ENCODE assay signal across 9 cellular contexts in genomic region chr2:131391953-131392352, GRCh38. TPM values are rescaled to one million over a fixed set of nuclear protein-coding genes. Genes with fewer than 3 reads are reported as not detected.
"Had no signal": no experiment of that assay in that cellular context is flagged by ENCODE, and none has a peak within 500 bp of the region (broad histone marks: within the 10 kb centered on the region; RNA-seq: fewer than 3 reads in every experiment).

No MANE protein-coding gene starts in this region.

RNA-seq across cellular contexts. Expression of gene RAB6D, which starts 28.0 kb away (rescaled TPM):
- total RNA-seq: dermis microvascular lymphatic vessel endothelial cell, endothelial cell of umbilical vein, epithelial cell of proximal tubule, gastrocnemius medialis, glomerular endothelial cell, left lobe of liver, left ventricle myocardium inferior, liver, mononuclear cell had no signal
